ENCODE assay signal across 8 cellular contexts in the genomic region with DNA sequence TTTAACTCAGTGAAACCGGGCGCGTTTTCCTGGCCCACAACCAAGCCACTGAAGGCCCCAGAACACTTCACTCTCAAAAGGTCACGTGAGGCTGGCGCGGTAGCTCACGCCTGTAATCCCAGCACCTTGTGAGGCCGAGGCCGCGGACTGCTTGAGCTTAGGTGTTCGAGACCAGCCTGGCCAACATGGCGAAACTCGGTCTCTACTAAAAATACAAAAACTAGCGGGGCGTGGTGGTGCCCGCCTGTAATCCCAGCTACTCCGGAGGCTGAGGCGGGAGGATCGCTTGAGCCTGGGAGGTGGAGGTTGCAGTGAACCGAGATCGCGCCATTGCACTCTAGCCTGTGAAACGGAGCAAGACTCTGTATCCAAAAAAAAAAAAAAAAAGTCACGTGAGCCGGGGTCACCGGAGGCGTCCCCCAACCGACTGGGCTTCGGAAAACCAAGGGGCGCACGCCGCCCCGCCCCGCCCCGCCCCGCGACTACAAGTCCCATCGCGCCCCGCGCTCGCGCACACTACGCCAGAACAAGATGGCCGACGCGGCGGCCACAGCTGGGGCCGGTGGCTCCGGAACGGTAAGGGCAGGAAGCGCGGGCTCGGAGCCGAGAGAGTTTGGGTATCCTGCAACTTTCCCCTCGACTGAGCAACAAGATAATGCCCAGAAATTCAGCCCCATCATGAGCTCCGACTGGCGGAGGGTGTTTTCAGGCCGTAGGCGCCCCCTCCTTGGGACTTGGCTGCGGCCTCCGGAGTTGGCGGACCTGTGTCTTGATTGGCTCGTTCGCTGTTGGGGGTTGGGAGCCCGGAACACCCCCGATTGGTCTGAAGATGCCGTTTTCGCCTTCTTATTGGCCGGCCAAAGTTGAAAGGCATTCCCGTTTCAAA. TPM values are rescaled to one million over a fixed set of nuclear protein-coding genes. Genes with fewer than 3 reads are reported as not detected.
DNase-seq lines count a peak whose midpoint lies in the region; ATAC-seq and TF ChIP-seq lines count a peak whose summit lies in the region.

A gene with protein sequence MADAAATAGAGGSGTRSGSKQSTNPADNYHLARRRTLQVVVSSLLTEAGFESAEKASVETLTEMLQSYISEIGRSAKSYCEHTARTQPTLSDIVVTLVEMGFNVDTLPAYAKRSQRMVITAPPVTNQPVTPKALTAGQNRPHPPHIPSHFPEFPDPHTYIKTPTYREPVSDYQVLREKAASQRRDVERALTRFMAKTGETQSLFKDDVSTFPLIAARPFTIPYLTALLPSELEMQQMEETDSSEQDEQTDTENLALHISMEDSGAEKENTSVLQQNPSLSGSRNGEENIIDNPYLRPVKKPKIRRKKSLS (plus strand): TSS at position 514 of the 886 bp plus-strand sequence. CDS start 18 bp downstream, at position 532.

- H3K4me3 ChIP-seq in fibroblast of mammary gland (ENCODE audit: control insufficient read depth, low read depth, low read length), result peak within 1 kb of the TSS; percentile 93

- peak within 1 kb of the TSS; percentile 89 for H3K27ac Mint-ChIP-seq in activated T-helper 17 cell treated with anti-CD3 and anti-CD28 coated beads, Interleukin-2, amount 50 U/mL, for 72 hours
- peak within 1 kb of the TSS; percentile 87 to 97 for H3K27ac Mint-ChIP-seq in natural killer cell

- H3K27me3 Mint-ChIP-seq in activated T-helper 17 cell treated with anti-CD3 and anti-CD28 coated beads, Interleukin-2, amount 50 U/mL, for 72 hours, result no peaks in the 10 kb centered on the region
- no peaks in the 10 kb centered on the region for H3K27me3 Mint-ChIP-seq in natural killer cell (ENCODE audit: low read depth in 2 of 2)

- peaks cover 17% of the 10 kb centered on the region for H3K4me1 Mint-ChIP-seq in activated T-helper 17 cell treated with anti-CD3 and anti-CD28 coated beads, Interleukin-2, amount 50 U/mL, for 72 hours
- peaks cover 50 to 67% of the 10 kb centered on the region in 2 donors for H3K4me1 Mint-ChIP-seq in natural killer cell

- POLR2A ChIA-PET in RWPE1 (lab: Yijun Ruan, JAX; ENCODE audit: low non-redundant PET), result interaction anchor here (0.5 to 0.7 kb wide), 3 partner anchors 113 to 344 kb away, joined by 3 read pairs; no protein-coding TSS in a partner anchor

- ATAC-seq in activated T-helper 17 cell treated with anti-CD3 and anti-CD28 coated beads, Interleukin-2, amount 50 U/mL, for 72 hours (replicated peaks), result peak; percentile 81
- ATAC-seq in natural killer cell, result peak; percentile 78 to 90 (median 81)

- intact Hi-C loops in natural killer cell (cut with micrococcal nuclease), result no loop called here

- no peaks in the 10 kb centered on the region for H3K9me3 Mint-ChIP-seq in activated T-helper 17 cell treated with anti-CD3 and anti-CD28 coated beads, Interleukin-2, amount 50 U/mL, for 72 hours
- H3K9me3 Mint-ChIP-seq in natural killer cell, result no peaks in the 10 kb centered on the region

- peak within 1 kb of the TSS; percentile 98 for H3K27ac ChIP-seq in RWPE1

- DNase-seq in EH (ENCODE audit: low read depth) (peak; percentile 94), H4 (ENCODE audit: low spot score) (peak; percentile 87), LoVo (ENCODE audit: low spot score) (peak; percentile 91), RWPE1 (ENCODE audit: low spot score) (peak; percentile 94), fibroblast of mammary gland (ENCODE audit: low read depth) (peak; percentile 91), natural killer cell (peak; percentile 84)
- peak; percentile 91 for DNase-seq in stimulated activated naive CD4-positive, alpha-beta T cell treated with Interleukin-2 at 50 U/mL for 16 hours (lab: John Stamatoyannopoulos, UW)

- TF ChIP-seq CTCF in RWPE1 (conservative IDR thresholded peaks at IDR 0.05; ENCODE audit: low read depth) (no peak), fibroblast of mammary gland (conservative IDR thresholded peaks at IDR 0.05; ENCODE audit: control insufficient read depth, insufficient read depth, low read depth, low read length) (no peak), natural killer cell (IDR thresholded peaks at IDR 0.05) (no peak)

- CTCF ChIA-PET in RWPE1 (lab: Yijun Ruan, JAX), result interaction anchor here (0.6 to 1.3 kb wide), 4 partner anchors 25 to 264 kb away, joined by 3 to 5 read pairs (median 4); a partner anchor contains a TSS

- H3K36me3 Mint-ChIP-seq in activated T-helper 17 cell treated with anti-CD3 and anti-CD28 coated beads, Interleukin-2, amount 50 U/mL, for 72 hours (ENCODE audit: low read depth), result peaks cover 77% of the 10 kb centered on the region
- H3K36me3 Mint-ChIP-seq in natural killer cell, result no peaks in the 10 kb centered on the region

- H3K4me3 Mint-ChIP-seq in activated T-helper 17 cell treated with anti-CD3 and anti-CD28 coated beads, Interleukin-2, amount 50 U/mL, for 72 hours, result peak within 1 kb of the TSS; percentile 97
- peak within 1 kb of the TSS; percentile 98 for H3K4me3 Mint-ChIP-seq in natural killer cell

RNA-seq across cellular contexts. Expression of the gene that starts here (rescaled TPM):
- total RNA-seq in H4 (2014; rRNA removed; shearing (Covaris generic)), result 27.8 and 30.4 TPM in 2 replicates
- 10 to 100 TPM; 48.8 to 60.9 TPM for total RNA-seq in activated T-helper 17 cell treated with anti-CD3 and anti-CD28 coated beads, Interleukin-2, amount 50 U/mL, for 72 hours
- total RNA-seq in natural killer cell, result 10 to 100 TPM; 38.4 to 54.2 (median 47.5) TPM

Comparison
In these comparisons a context has a peak if more than half of its experiments do, and no peak if none do; other contexts are left out.
1. Peak in every context shown above with its lines: DNase-seq, ATAC-seq, H3K4me3 ChIP-seq and H3K27ac ChIP-seq.